28 cellular contexts compared by ENCODE assay signal in genomic region chr7:157558516-157558874, GRCh38.
DNase-seq lines count a peak whose midpoint lies in the region; ATAC-seq, FAIRE-seq and TF ChIP-seq lines count a peak whose summit lies in the region.
"Had no signal": no experiment of that assay in that cellular context is flagged by ENCODE, and none has a peak within 500 bp of the region (broad histone marks: within the 10 kb centered on the region; RNA-seq: fewer than 3 reads in every experiment).

No MANE protein-coding gene starts in this region.

- H3K36me3 ChIP-seq in BLaER1 treated with 17β-estradiol and CSF1 and Interleukin-3, amounts not matched to agents 10 nM and 100 nM = no peaks in the 10 kb centered on the region
- H3K36me3 ChIP-seq in kidney (ENCODE audit: control insufficient read depth in 1 of 2, insufficient read depth in 2 of 2, low read length in 2 of 2) = no peaks in the 10 kb centered on the region
- no peaks in the 10 kb centered on the region for H3K36me3 ChIP-seq in CD4-positive, alpha-beta memory T cell (ENCODE audit: insufficient read depth, low read length)
- H3K36me3 ChIP-seq: MG63, Peyer's patch had no signal

- no peaks in the 10 kb centered on the region for H3K9me3 Mint-ChIP-seq in CD4-positive, alpha-beta memory T cell
- H3K9me3 Mint-ChIP-seq: CD8-positive, alpha-beta memory T cell; IgD-negative memory B cell had no signal

- H4K20me1 ChIP-seq in BLaER1 treated with 17β-estradiol and CSF1 and Interleukin-3, amounts not matched to agents 10 nM and 100 nM = peaks cover 0 to 23% (median 4%) of the 10 kb centered on the region in 11 experiments; a peak in 3 of 22 replicates

- peaks cover 11 to 39% (median 37%) of the 10 kb centered on the region in 10 experiments for H3K4me1 ChIP-seq in BLaER1 treated with 17β-estradiol and CSF1 and Interleukin-3, amounts not matched to agents 10 nM and 100 nM
- no peaks in the 10 kb centered on the region for H3K4me1 ChIP-seq in kidney (ENCODE audit: control insufficient read depth in 1 of 2, insufficient read depth in 1 of 2, low read depth in 1 of 2, low read length in 2 of 2)
- no peaks in the 10 kb centered on the region for H3K4me1 ChIP-seq in CD4-positive, alpha-beta memory T cell (ENCODE audit: insufficient read depth, low read length)
- H3K4me1 ChIP-seq: Peyer's patch had no signal

- CTCF ChIA-PET in CD4-positive, alpha-beta memory T cell (lab: Charles Lee; ENCODE audit: partially characterized antibody) = no interaction called here

- H3K4me1 Mint-ChIP-seq in CD4-positive, alpha-beta memory T cell = no peaks in the 10 kb centered on the region
- H3K4me1 Mint-ChIP-seq: B cell; CD8-positive, alpha-beta memory T cell; GM23338; IgD-negative memory B cell had no signal

- H3K27me3 ChIP-seq in BLaER1 treated with 17β-estradiol and CSF1 and Interleukin-3, amounts not matched to agents 10 nM and 100 nM = peaks cover 0 to 28% (median 0%) of the 10 kb centered on the region in 11 experiments; a peak in 6 of 22 replicates
- H3K27me3 ChIP-seq in CD4-positive, alpha-beta memory T cell (ENCODE audit: insufficient read depth, low read length) = no peaks in the 10 kb centered on the region
- H3K27me3 ChIP-seq: MG63, Peyer's patch had no signal

- no peak overlapping the region for H3K9ac ChIP-seq in BLaER1 treated with 17β-estradiol and CSF1 and Interleukin-3, amounts not matched to agents 10 nM and 100 nM
- H3K9ac ChIP-seq in kidney (ENCODE audit: low read length in 2 of 2) = no peak overlapping the region

- H3K27ac ChIP-seq in BLaER1 treated with 17β-estradiol and CSF1 and Interleukin-3, amounts not matched to agents 10 nM and 100 nM = no peak overlapping the region
- H3K27ac ChIP-seq in kidney (ENCODE audit: low read depth in 2 of 2, low read length in 2 of 2) = no peak overlapping the region
- no peak overlapping the region for H3K27ac ChIP-seq in CD4-positive, alpha-beta memory T cell (ENCODE audit: low read depth, low read length)
- H3K27ac ChIP-seq: Peyer's patch had no signal

- H3K4me3 ChIP-seq in BLaER1 treated with 17β-estradiol and CSF1 and Interleukin-3, amounts not matched to agents 10 nM and 100 nM = no peak overlapping the region
- no peak overlapping the region for H3K4me3 ChIP-seq in kidney (ENCODE audit: low read length in 2 of 2)
- H3K4me3 ChIP-seq in CD4-positive, alpha-beta memory T cell (ENCODE audit: low read length in 2 of 2) = no peak overlapping the region
- H3K4me3 ChIP-seq: GM12878, GM23338, MG63, Peyer's patch had no signal

- FAIRE-seq in kidney (lab: Jason Lieb, UNC) = no peak
- FAIRE-seq: GM12878, GM19239, HTR-8/SVneo had no signal

- no peak overlapping the region for H3K27ac Mint-ChIP-seq in CD4-positive, alpha-beta memory T cell
- H3K27ac Mint-ChIP-seq: B cell; CD8-positive, alpha-beta memory T cell; GM23338; IgD-negative memory B cell had no signal

- intact Hi-C loops in kidney (cut with DNase I) = no loop called here
- intact Hi-C loops in sciatic nerve (cut with DNase I) = no loop called here
- intact Hi-C loops in CD4-positive, alpha-beta memory T cell (cut with micrococcal nuclease) = no loop called here

- DNase-seq in activated effector memory CD4-positive, alpha-beta T cell treated with anti-CD3 and anti-CD28 coated beads, Interleukin-2, amount 50 U/mL, for 16 hours = peak; percentile 54
- DNase-seq in activated effector memory CD4-positive, alpha-beta T cell treated with Interleukin-2 at 50 U/mL for 16 hours = no peak
- DNase-seq in kidney = peak; percentile 32
- DNase-seq in sciatic nerve (ENCODE audit: low spot score) = peak; percentile 31
- DNase-seq in NCI-H2227 (lab: John Stamatoyannopoulos, UW; ENCODE audit: unreplicated experiment) = no peak
- DNase-seq in hepatic stellate cell (ENCODE audit: low spot score) = no peak
- DNase-seq in CD4-positive, alpha-beta memory T cell = no peak
- DNase-seq: 8988T; DMS53; EL; HCEC 1CT; Kasumi-1; MG63; NCI-H1105; NCI-H1694 treated with DMSO at 0.1 percent for 48 hours; NCI-H510A; NCI-H748 treated with DMSO at 0.1 percent for 48 hours; NK-92 treated with Interleukin-12 subunit alpha and Interleukin-12 subunit beta, amount 100 ng/mL, for 24 hours; Right ventricle myocardium superior had no signal

- no peak for ATAC-seq in sciatic nerve
- ATAC-seq: GM12878, GM23338 had no signal

- H3K36me3 Mint-ChIP-seq in CD4-positive, alpha-beta memory T cell = no peaks in the 10 kb centered on the region
- H3K36me3 Mint-ChIP-seq: CD8-positive, alpha-beta memory T cell; IgD-negative memory B cell had no signal

- H3K4me2 ChIP-seq in BLaER1 treated with 17β-estradiol and CSF1 and Interleukin-3, amounts not matched to agents 10 nM and 100 nM = peak overlapping the region in 9 of 11 experiments; percentile 2 to 85 (median 38); a peak in 15 of 22 replicates
- H3K4me2 ChIP-seq: GM23338 had no signal

- POLR2A ChIA-PET in CD4-positive, alpha-beta memory T cell (lab: Charles Lee; ENCODE audit: partially characterized antibody) = no interaction called here

- H3K4me3 Mint-ChIP-seq in CD4-positive, alpha-beta memory T cell = no peak overlapping the region
- H3K4me3 Mint-ChIP-seq: B cell; CD8-positive, alpha-beta memory T cell; GM23338; IgD-negative memory B cell had no signal

- H3K9me3 ChIP-seq in BLaER1 treated with 17β-estradiol and CSF1 and Interleukin-3, amounts not matched to agents 10 nM and 100 nM (replicated peaks in 1 of 11) = peaks cover 0 to 11% (median 6%) of the 10 kb centered on the region in 11 experiments; a peak in 15 of 22 replicates
- H3K9me3 ChIP-seq in kidney (ENCODE audit: control insufficient read depth in 1 of 2, low read length in 2 of 2) = no peaks in the 10 kb centered on the region
- H3K9me3 ChIP-seq in CD4-positive, alpha-beta memory T cell (ENCODE audit: control insufficient read depth in 1 of 2, low read length in 2 of 2) = no peaks in the 10 kb centered on the region
- H3K9me3 ChIP-seq: MG63, Peyer's patch had no signal

- no peak for TF ChIP-seq CTCF in kidney (IDR thresholded peaks at IDR 0.05; ENCODE audit: borderline replicate concordance, extremely low read depth, insufficient read depth)

- no peaks in the 10 kb centered on the region for H3K27me3 Mint-ChIP-seq in CD4-positive, alpha-beta memory T cell
- H3K27me3 Mint-ChIP-seq: B cell; CD8-positive, alpha-beta memory T cell; IgD-negative memory B cell had no signal

Comparison
In these comparisons a context has a peak if more than half of its experiments do, and no peak if none do; other contexts are left out.
1. DNase-seq: peak in activated effector memory CD4-positive, alpha-beta T cell treated with anti-CD3 and anti-CD28 coated beads, Interleukin-2, amount 50 U/mL, for 16 hours (single experiment), kidney (single experiment) and sciatic nerve (single experiment); none in activated effector memory CD4-positive, alpha-beta T cell treated with Interleukin-2 at 50 U/mL for 16 hours (single experiment), NCI-H2227 (single experiment), hepatic stellate cell (single experiment) and CD4-positive, alpha-beta memory T cell (0 of 5).